20 cellular contexts compared by ENCODE assay signal in the genomic region with DNA sequence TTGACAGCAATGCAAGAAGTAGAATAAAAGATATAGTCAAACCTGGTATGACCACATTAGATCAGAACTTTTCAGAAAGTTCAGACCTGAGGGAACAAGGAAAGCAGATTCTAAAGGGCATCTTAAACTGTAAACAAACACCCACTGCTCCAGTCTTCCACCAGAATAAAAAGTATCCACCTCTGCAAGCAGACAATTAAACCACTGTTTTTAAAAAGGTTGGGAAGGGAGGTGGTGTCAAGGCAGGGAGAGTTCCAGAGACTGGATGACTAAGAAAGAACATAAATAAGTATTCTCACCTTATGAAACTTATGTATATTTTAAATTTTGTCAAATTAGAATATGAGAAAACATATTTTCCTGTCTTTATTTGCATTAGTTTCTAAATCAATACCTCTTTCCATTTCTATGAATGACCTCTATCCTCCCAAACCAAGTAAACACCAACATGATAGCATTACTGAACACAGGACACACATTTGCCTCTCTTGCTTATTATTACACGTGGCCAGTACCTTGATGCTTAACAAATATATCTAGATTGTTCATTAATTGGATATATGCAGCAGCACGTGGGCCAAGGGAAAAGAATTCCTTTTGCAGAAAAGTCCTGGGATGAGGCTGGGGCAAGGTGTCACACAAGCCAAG. TPM values are rescaled to one million over a fixed set of nuclear protein-coding genes. Genes with fewer than 3 reads are reported as not detected.
DNase-seq lines count a peak whose midpoint lies in the region; ATAC-seq, FAIRE-seq and TF ChIP-seq lines count a peak whose summit lies in the region.
"Had no signal": no experiment of that assay in that cellular context is flagged by ENCODE, and none has a peak within 500 bp of the region (broad histone marks: within the 10 kb centered on the region; RNA-seq: fewer than 3 reads in every experiment).

No MANE protein-coding gene starts in this region.

- no peak for TF ChIP-seq CTCF in esophagus squamous epithelium (IDR thresholded peaks at IDR 0.05)

- H3K27me3 ChIP-seq in CD4-positive, CD25-positive, alpha-beta regulatory T cell (ENCODE audit: control insufficient read depth, insufficient read depth, low read length): no peaks in the 10 kb centered on the region
- no peaks in the 10 kb centered on the region for H3K27me3 ChIP-seq in esophagus squamous epithelium
- H3K27me3 ChIP-seq: SJSA1 had no signal

- peak; percentile 5 for FAIRE-seq in GM12891 (lab: Jason Lieb, UNC)
- FAIRE-seq in RCC 7860 (lab: Jason Lieb, UNC): no peak

- intact Hi-C loops in esophagus squamous epithelium (cut with DNase I): no loop called here

- POLR2A ChIA-PET in naive thymus-derived CD8-positive, alpha-beta T cell (lab: Charles Lee): no interaction called here

- no peak overlapping the region for H3K27ac ChIP-seq in CD4-positive, CD25-positive, alpha-beta regulatory T cell (ENCODE audit: insufficient read depth, low read length, poor library complexity, severe bottlenecking)
- no peak overlapping the region for H3K27ac ChIP-seq in esophagus squamous epithelium
- H3K27ac ChIP-seq: RWPE1, SJSA1 had no signal

- no peak overlapping the region for H3K4me3 Mint-ChIP-seq in CD4-positive, CD25-positive, alpha-beta regulatory T cell
- no peak overlapping the region for H3K4me3 Mint-ChIP-seq in central memory CD8-positive, alpha-beta T cell
- no peak overlapping the region for H3K4me3 Mint-ChIP-seq in naive thymus-derived CD8-positive, alpha-beta T cell
- H3K4me3 Mint-ChIP-seq: CD8-positive, alpha-beta memory T cell had no signal

- H3K4me3 ChIP-seq in CD4-positive, CD25-positive, alpha-beta regulatory T cell (ENCODE audit: low read depth, low read length): no peak overlapping the region
- H3K4me3 ChIP-seq in esophagus squamous epithelium: no peak overlapping the region
- H3K4me3 ChIP-seq: SJSA1 had no signal

- no peak for ATAC-seq in CD4-positive, CD25-positive, alpha-beta regulatory T cell (ENCODE audit: low read depth in 2 of 2)
- ATAC-seq in central memory CD8-positive, alpha-beta T cell (replicated peaks; ENCODE audit: extremely low read depth, poor library complexity, severe bottlenecking): no peak
- ATAC-seq in naive thymus-derived CD8-positive, alpha-beta T cell: no peak

- peaks cover 10 to 58% (median 33%) of the 10 kb centered on the region in 4 donors for H3K4me1 Mint-ChIP-seq in CD4-positive, CD25-positive, alpha-beta regulatory T cell
- peaks cover 29% of the 10 kb centered on the region for H3K4me1 Mint-ChIP-seq in central memory CD8-positive, alpha-beta T cell
- H3K4me1 Mint-ChIP-seq in naive thymus-derived CD8-positive, alpha-beta T cell: peaks cover 14 to 37% (median 35%) of the 10 kb centered on the region in 4 donors

- H3K27ac Mint-ChIP-seq in CD4-positive, CD25-positive, alpha-beta regulatory T cell: peak overlapping the region; percentile 6 to 66 (median 21)
- peak overlapping the region; percentile 20 for H3K27ac Mint-ChIP-seq in central memory CD8-positive, alpha-beta T cell (ENCODE audit: low read depth)
- H3K27ac Mint-ChIP-seq in naive thymus-derived CD8-positive, alpha-beta T cell: peak overlapping the region in 6 of 10 donors; percentile 4 to 61 (median 41)

- no peaks in the 10 kb centered on the region for H3K9me3 Mint-ChIP-seq in CD4-positive, CD25-positive, alpha-beta regulatory T cell
- H3K9me3 Mint-ChIP-seq in central memory CD8-positive, alpha-beta T cell: no peaks in the 10 kb centered on the region
- H3K9me3 Mint-ChIP-seq in naive thymus-derived CD8-positive, alpha-beta T cell: no peaks in the 10 kb centered on the region
- H3K9me3 Mint-ChIP-seq: CD8-positive, alpha-beta memory T cell had no signal

- no peaks in the 10 kb centered on the region for H3K36me3 ChIP-seq in CD4-positive, CD25-positive, alpha-beta regulatory T cell (ENCODE audit: control insufficient read depth, insufficient read depth, low read length)
- H3K36me3 ChIP-seq in esophagus squamous epithelium: peaks cover 0 to 9% (median 0%) of the 10 kb centered on the region in 3 donors
- H3K36me3 ChIP-seq: SJSA1 had no signal

- no peaks in the 10 kb centered on the region for H3K27me3 Mint-ChIP-seq in CD4-positive, CD25-positive, alpha-beta regulatory T cell
- H3K27me3 Mint-ChIP-seq in central memory CD8-positive, alpha-beta T cell: no peaks in the 10 kb centered on the region
- H3K27me3 Mint-ChIP-seq in naive thymus-derived CD8-positive, alpha-beta T cell: no peaks in the 10 kb centered on the region
- H3K27me3 Mint-ChIP-seq: CD8-positive, alpha-beta memory T cell had no signal

- H3K4me1 ChIP-seq in CD4-positive, CD25-positive, alpha-beta regulatory T cell (ENCODE audit: control insufficient read depth, insufficient read depth, low read length, poor library complexity, severe bottlenecking): no peaks in the 10 kb centered on the region
- H3K4me1 ChIP-seq in esophagus squamous epithelium: peaks cover 0 to 5% (median 3%) of the 10 kb centered on the region in 3 donors
- H3K4me1 ChIP-seq: SJSA1 had no signal

- H3K9me3 ChIP-seq in CD4-positive, CD25-positive, alpha-beta regulatory T cell (ENCODE audit: control insufficient read depth in 2 of 2, low read length in 2 of 2): no peaks in the 10 kb centered on the region
- H3K9me3 ChIP-seq in esophagus squamous epithelium: no peaks in the 10 kb centered on the region
- H3K9me3 ChIP-seq: SJSA1 had no signal

- TF ChIP-seq POLR2A in GM12891 (IDR thresholded peaks at IDR 0.05; ENCODE audit: low read depth, low read length) (no peak), esophagus squamous epithelium (IDR thresholded peaks at IDR 0.05) (no peak)

- no peak for DNase-seq in CD4-positive, CD25-positive, alpha-beta regulatory T cell
- DNase-seq in GM12891 (ENCODE audit: insufficient read length, low spot score): no peak
- no peak for DNase-seq in central memory CD8-positive, alpha-beta T cell (ENCODE audit: low spot score in 2 of 2)
- no peak for DNase-seq in naive thymus-derived CD8-positive, alpha-beta T cell
- no peak for DNase-seq in GOT3 (lab: John Stamatoyannopoulos, UW)
- DNase-seq in HK-2 (ENCODE audit: unreplicated experiment): no peak
- DNase-seq in esophagus squamous epithelium (lab: John Stamatoyannopoulos, UW): no peak
- no peak for DNase-seq in RCC 7860 (ENCODE audit: low spot score)
- DNase-seq: ACHN; CD8-positive, alpha-beta memory T cell; EL; H7; Karpas-422; NCI-H1417; NCI-H2029; NCI-H2227 treated with DMSO at 0.1 percent for 48 hours; NCI-H526; OCI-M1 had no signal

- 42 to 47% methylated on average over 2 of the region's 2 CpGs for WGBS in esophagus squamous epithelium, 2 donors

- peaks cover 4% of the 10 kb centered on the region for H3K36me3 Mint-ChIP-seq in CD4-positive, CD25-positive, alpha-beta regulatory T cell
- peaks cover 5% of the 10 kb centered on the region for H3K36me3 Mint-ChIP-seq in central memory CD8-positive, alpha-beta T cell (ENCODE audit: insufficient read depth)
- peaks cover 0 to 11% (median 3%) of the 10 kb centered on the region in 3 donors for H3K36me3 Mint-ChIP-seq in naive thymus-derived CD8-positive, alpha-beta T cell

TF ChIP-seq in GM12891, 5 proteins besides CTCF, POLR2A, EP300 and RAD21:
- TF ChIP-seq PAX5 (IDR thresholded peaks at IDR 0.05; ENCODE audit: insufficient read depth, low read length, severe bottlenecking): no peak
- TF ChIP-seq TAF1 (IDR thresholded peaks at IDR 0.05; ENCODE audit: low read depth, low read length): no peak
- no peak for TF ChIP-seq POLR2AphosphoS5 (IDR thresholded peaks at IDR 0.05; ENCODE audit: low read depth, low read length)
- no peak for TF ChIP-seq POU2F2 (IDR thresholded peaks at IDR 0.05; ENCODE audit: low read depth, low read length)

RNA-seq across cellular contexts. Expression of a gene that starts 31.6 kb away (rescaled TPM):
- 29.2 TPM for total RNA-seq in CD4-positive, CD25-positive, alpha-beta regulatory T cell
- 10 to 100 TPM; 10.3 to 16.4 (median 13.3) TPM for polyA plus RNA-seq in CD4-positive, CD25-positive, alpha-beta regulatory T cell
- polyA plus RNA-seq in GM12891 (2012; ENCODE audit: low read depth, missing spikeins): 8.7 TPM
- 10 to 100 TPM; 30.4 to 34.2 TPM for total RNA-seq in naive thymus-derived CD8-positive, alpha-beta T cell
- 10 to 100 TPM in 2 of 3 donors, 1 to 10 TPM in 1; 8.9 to 13.4 (median 10.1) TPM for polyA plus RNA-seq in naive thymus-derived CD8-positive, alpha-beta T cell
- total RNA-seq in esophagus squamous epithelium: 10 to 100 TPM; 14.7 to 36.2 (median 28.5) TPM
